ENCODE assay signal across 8 cellular contexts in the genomic region with DNA sequence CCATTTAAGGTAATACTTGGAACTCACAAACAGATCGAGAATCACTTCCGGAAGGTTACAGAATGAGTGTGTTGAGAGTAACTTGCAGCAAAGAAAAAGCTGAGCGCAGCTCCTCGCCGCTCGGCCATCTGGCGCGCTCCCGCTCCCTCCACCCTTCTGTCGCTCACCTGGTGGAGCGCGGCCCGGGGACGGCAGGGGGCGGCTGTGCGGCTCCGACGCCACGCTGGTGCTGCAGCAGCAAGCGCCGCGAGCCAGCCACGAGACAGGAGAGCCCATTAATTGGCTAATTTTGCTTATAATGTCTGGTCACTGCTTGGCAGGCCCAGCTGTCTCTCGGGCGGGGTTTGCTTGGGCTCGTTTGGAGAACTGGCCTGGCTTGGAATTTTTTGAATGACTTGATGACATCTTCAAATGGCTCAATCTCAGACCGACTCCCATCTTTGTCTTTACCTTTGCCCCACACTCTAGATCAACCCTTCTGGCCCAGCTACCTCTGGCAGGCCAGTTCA.
A peak's percentile ranks its signal among the peaks of the same experiment; 100 is the strongest.
DNase-seq lines count a peak whose midpoint lies in the region; ATAC-seq and TF ChIP-seq lines count a peak whose summit lies in the region.
"Had no signal": no experiment of that assay in that cellular context is flagged by ENCODE, and none has a peak within 500 bp of the region (broad histone marks: within the 10 kb centered on the region; RNA-seq: fewer than 3 reads in every experiment).

No MANE protein-coding gene starts in this region.

- no peaks in the 10 kb centered on the region for H3K27me3 ChIP-seq in smooth muscle cell (ENCODE audit: low read depth)
- H3K27me3 ChIP-seq: SJSA1 had no signal

- H3K4me1 ChIP-seq in smooth muscle cell (ENCODE audit: low read depth): no peaks in the 10 kb centered on the region
- H3K4me1 ChIP-seq: SJSA1 had no signal

- no peaks in the 10 kb centered on the region for H4K20me1 ChIP-seq in smooth muscle cell (ENCODE audit: low read depth)

- H3K4me2 ChIP-seq in smooth muscle cell: peak overlapping the region; percentile 72

- H3K9me3 ChIP-seq in smooth muscle cell (replicated peaks; ENCODE audit: low read depth): no peaks in the 10 kb centered on the region
- H3K9me3 ChIP-seq: SJSA1 had no signal

- H3F3A ChIP-seq in smooth muscle cell (ENCODE audit: low read depth): peaks cover 3% of the 10 kb centered on the region

- TF ChIP-seq CTCF in VCaP (conservative IDR thresholded peaks at IDR 0.05) (peak; percentile 79), smooth muscle cell (IDR thresholded peaks at IDR 0.05; ENCODE audit: borderline replicate concordance, insufficient read depth, poor library complexity, severe bottlenecking) (peak; percentile 37)

- 10% methylated on average over 27 of the region's 27 CpGs for WGBS in smooth muscle cell (ENCODE audit: low lambda C conversion rate)

- ATAC-seq in GM18511 (IDR thresholded peaks at IDR 0.05; ENCODE audit: unreplicated experiment) (peak; percentile 72), HG03095 (IDR thresholded peaks at IDR 0.05; ENCODE audit: unreplicated experiment) (peak; percentile 71), HG02798 (IDR thresholded peaks at IDR 0.05; ENCODE audit: poor library complexity, unreplicated experiment) (no peak)

- no peak overlapping the region; the same call in 1 of the 2 replicates for H3K27ac ChIP-seq in VCaP
- H3K27ac ChIP-seq in smooth muscle cell (ENCODE audit: low read depth): no peak overlapping the region
- H3K27ac ChIP-seq: SJSA1 had no signal

- no peaks in the 10 kb centered on the region for H3K79me2 ChIP-seq in smooth muscle cell (ENCODE audit: low read depth)

- DNase-seq in head of caudate nucleus: peak in 26 of 42 donors; percentile 4 to 58 (median 34)
- no peak for DNase-seq in smooth muscle cell (lab: John Stamatoyannopoulos, UW; ENCODE audit: unreplicated experiment)
- DNase-seq in stimulated activated naive CD4-positive, alpha-beta T cell (lab: John Stamatoyannopoulos, UW): no peak

- H3K4me3 ChIP-seq in smooth muscle cell: peak overlapping the region; percentile 27
- H3K4me3 ChIP-seq: SJSA1 had no signal

- no peaks in the 10 kb centered on the region for H3K36me3 ChIP-seq in smooth muscle cell (ENCODE audit: low read depth)
- H3K36me3 ChIP-seq: SJSA1 had no signal

- H2AFZ ChIP-seq in smooth muscle cell (ENCODE audit: low read depth): peak overlapping the region; percentile 45

- intact Hi-C loops in head of caudate nucleus (cut with DNase I): no loop called here

- no peak overlapping the region for H3K9ac ChIP-seq in smooth muscle cell (ENCODE audit: low read depth)

Comparison
In these comparisons a context has a peak if more than half of its experiments do, and no peak if none do; other contexts are left out.
1. DNase-seq: peak in head of caudate nucleus (26 of 42); none in smooth muscle cell (single experiment) and stimulated activated naive CD4-positive, alpha-beta T cell (0 of 6).